In genomic region chr1:183163311-183163710, GRCh38 we compare ENCODE assay signal across 14 cellular contexts. TPM values are rescaled to one million over a fixed set of nuclear protein-coding genes. Genes with fewer than 3 reads are reported as not detected.
DNase-seq lines count a peak whose midpoint lies in the region; ATAC-seq, FAIRE-seq and TF ChIP-seq lines count a peak whose summit lies in the region.
"Had no signal": no experiment of that assay in that cellular context is flagged by ENCODE, and none has a peak within 500 bp of the region (broad histone marks: within the 10 kb centered on the region; RNA-seq: fewer than 3 reads in every experiment).

No MANE protein-coding gene starts in this region.

- H2AFZ ChIP-seq in K562 (ENCODE audit: low read depth, low read length): no peak overlapping the region

- CTCF ChIA-PET in K562 (lab: Yijun Ruan, JAX; ENCODE audit: low intra/inter-chr PET ratio): no interaction called here

- no peaks in the 10 kb centered on the region for H4K20me1 ChIP-seq in K562 (replicated peaks; ENCODE audit: control insufficient read depth, insufficient read depth, low read length)

- DNase-seq in DMS153 treated with DMSO at 0.1 percent for 48 hours (lab: John Stamatoyannopoulos, UW; ENCODE audit: unreplicated experiment) (peak; percentile 40), M059J (ENCODE audit: low read depth) (peak; percentile 99), K562 (ENCODE audit: extremely low read depth in 1 of 4, low spot score in 3 of 4) (no peak), kidney glomerular epithelial cell (lab: John Stamatoyannopoulos, UW) (peak; percentile 73), chondrocyte (ENCODE audit: low spot score) (no peak), NCI-H1105 treated with DMSO at 0.1 percent for 48 hours (lab: John Stamatoyannopoulos, UW) (no peak)
- no peak for DNase-seq in effector memory CD8-positive, alpha-beta T cell
- DNase-seq: Caco-2, NCI-H2029, Peyer's patch had no signal

- POLR2A ChIA-PET in K562 (lab: Yijun Ruan, JAX): interaction anchor here (1.1 kb wide), 1 partner anchor 11 kb away, joined by 3 read pairs; no protein-coding TSS in a partner anchor

- intact Hi-C loops in K562 (cut with micrococcal nuclease): no loop called here

- no peak for FAIRE-seq in K562 (lab: Jason Lieb, UNC)
- FAIRE-seq: GM18507 had no signal

- no peak for TF ChIP-seq RAD21 in K562 (CRISPR knock-in tag; conservative IDR thresholded peaks at IDR 0.05 in 1 of 2, IDR thresholded peaks at IDR 0.05 in 1 of 2)

- TF ChIP-seq EP300 in K562 (IDR thresholded peaks at IDR 0.05; ENCODE audit: low read length): no peak

- no peak for TF ChIP-seq CTCF in K562 (IDR thresholded peaks at IDR 0.05 in 2 of 3, conservative IDR thresholded peaks at IDR 0.05 in 1 of 3; ENCODE audit: insufficient read depth in 2 of 3, low read depth in 1 of 3, low read length in 3 of 3)
- no peak for TF ChIP-seq CTCF in chondrocyte (IDR thresholded peaks at IDR 0.05)

- no peak overlapping the region for H3K4me3 Mint-ChIP-seq in chondrocyte (ENCODE audit: unreplicated experiment)
- no peak overlapping the region for H3K4me3 Mint-ChIP-seq in effector memory CD8-positive, alpha-beta T cell
- H3K4me3 Mint-ChIP-seq: WTC11 had no signal

- ATAC-seq in K562 (no peak), HG03378 (IDR thresholded peaks at IDR 0.05; ENCODE audit: unreplicated experiment) (no peak)
- no peak for ATAC-seq in effector memory CD8-positive, alpha-beta T cell (replicated peaks)
- ATAC-seq: WTC11 had no signal

- peaks cover 0 to 7% of the 10 kb centered on the region in 2 experiments; a peak in 2 of 5 replicates for H3K4me1 ChIP-seq in K562 (replicated peaks in 1 of 2; ENCODE audit: control insufficient read depth in 2 of 2, insufficient read depth in 2 of 2, low read length in 2 of 2)
- H3K4me1 ChIP-seq: Peyer's patch, tibial nerve had no signal

- no peaks in the 10 kb centered on the region for H3K9me3 ChIP-seq in K562 (replicated peaks; ENCODE audit: control insufficient read depth, insufficient read depth, low read depth, low read length)
- H3K9me3 ChIP-seq: Caco-2, Peyer's patch, tibial nerve had no signal

- no peaks in the 10 kb centered on the region for H3K36me3 Mint-ChIP-seq in chondrocyte (ENCODE audit: low read depth)
- peaks cover 3% of the 10 kb centered on the region for H3K36me3 Mint-ChIP-seq in effector memory CD8-positive, alpha-beta T cell (ENCODE audit: insufficient read depth)
- H3K36me3 Mint-ChIP-seq: WTC11 had no signal

- H3K36me3 ChIP-seq in K562 (ENCODE audit: control insufficient read depth, insufficient read depth, low read length): no peaks in the 10 kb centered on the region
- H3K36me3 ChIP-seq: Peyer's patch, tibial nerve had no signal

- H3K27ac ChIP-seq in K562 (ENCODE audit: extremely low read depth, low read depth, low read length): no peak overlapping the region
- H3K27ac ChIP-seq: Peyer's patch, tibial nerve had no signal

- no TSS peak for BruUV-seq in K562 (replicated peaks; lab: Mats Ljungman, UMichigan)

- H3K79me2 ChIP-seq in K562 (ENCODE audit: control insufficient read depth, insufficient read depth, low read length): no peaks in the 10 kb centered on the region

- in situ Hi-C loops in K562 (cut with MboI): no loop called here

- no peak overlapping the region for H3K4me3 ChIP-seq in K562
- H3K4me3 ChIP-seq: Peyer's patch, tibial nerve had no signal

- H3K27me3 Mint-ChIP-seq in chondrocyte (ENCODE audit: low read depth): no peaks in the 10 kb centered on the region
- no peaks in the 10 kb centered on the region for H3K27me3 Mint-ChIP-seq in effector memory CD8-positive, alpha-beta T cell

- WGBS in K562 (ENCODE audit: insufficient coverage, low coverage, missing lambda C conversion rate): 4% methylated on average over 3 of the region's 3 CpGs

- TF ChIP-seq POLR2A in K562 (conservative IDR thresholded peaks at IDR 0.05): no peak

- H3K27me3 ChIP-seq in K562 (ENCODE audit: control insufficient read depth in 2 of 2, insufficient read depth in 2 of 2, low read length in 2 of 2): peaks cover 3 to 11% of the 10 kb centered on the region in 2 experiments; a peak in 4 of 5 replicates
- H3K27me3 ChIP-seq: Peyer's patch, tibial nerve had no signal

- H3K4me1 Mint-ChIP-seq in chondrocyte (ENCODE audit: low read depth): peaks cover 12% of the 10 kb centered on the region
- no peaks in the 10 kb centered on the region for H3K4me1 Mint-ChIP-seq in effector memory CD8-positive, alpha-beta T cell (ENCODE audit: low read depth in 2 of 2)

- H3K27ac Mint-ChIP-seq in chondrocyte (ENCODE audit: unreplicated experiment): no peak overlapping the region
- no peak overlapping the region for H3K27ac Mint-ChIP-seq in effector memory CD8-positive, alpha-beta T cell
- H3K27ac Mint-ChIP-seq: WTC11 had no signal

- H3K9me3 Mint-ChIP-seq in chondrocyte (ENCODE audit: low read depth): no peaks in the 10 kb centered on the region
- H3K9me3 Mint-ChIP-seq in effector memory CD8-positive, alpha-beta T cell: no peaks in the 10 kb centered on the region
- H3K9me3 Mint-ChIP-seq: WTC11 had no signal

- H3K9ac ChIP-seq in K562 (ENCODE audit: insufficient read depth in 1 of 2, low read depth in 2 of 2, low read length in 2 of 2): no peak overlapping the region

- H3K4me2 ChIP-seq in K562 (ENCODE audit: insufficient read depth, low read length): no peak overlapping the region

- no peaks in the 10 kb centered on the region for H3K9me1 ChIP-seq in K562 (ENCODE audit: control insufficient read depth, insufficient read depth, low read length)

TF ChIP-seq in K562, 482 proteins besides CTCF, POLR2A, EP300 and RAD21:
- TF ChIP-seq ZNF274 (IDR thresholded peaks at IDR 0.05; ENCODE audit: borderline replicate concordance, low read depth, low read length) (no peak), FOSL1 (tag; conservative IDR thresholded peaks at IDR 0.05) (0 out of 2 replicates have a peak, but pooled peaks have one; percentile 28)
TF ChIP-seq in K562: peak in this region for 1.

RNA-seq across cellular contexts. Expression of gene LAMC2, which starts 22.8 kb away (rescaled TPM):
- 3.3 and 3.4 TPM in 2 replicates for total RNA-seq in M059J (2014; rRNA removed; shearing (Covaris generic))
- total RNA-seq in K562 (2011; cell fraction: chromatin; rRNA removed; ENCODE audit: low replicate concordance): 0.12 TPM in 1 of 2 replicates, not detected in the other
- 0.13 TPM in 1 of 2 replicates, not detected in the other for total RNA-seq in K562 (2011; cell fraction: nucleolus; rRNA removed)
- not detected in 2 replicates for total RNA-seq in K562 (2011; cell fraction: nucleoplasm; rRNA removed)
- total RNA-seq in K562 (2014; rRNA removed): not detected in 2 replicates
- not detected in 2 replicates for total RNA-seq in K562 (2014; rRNA removed; fragmentation: Illumina TruSeq; extraction: Trizol)
- not detected in 2 replicates for total RNA-seq in K562 (2015; rRNA removed; fragmentation: Illumina TruSeq; extraction: Trizol)
- 0.02 and 0.04 TPM in 2 replicates for total RNA-seq in K562 (2021)
- 0.03 TPM in 1 of 2 replicates, not detected in the other for polyA plus RNA-seq in K562 (2011; rRNA removed)
- polyA plus RNA-seq in K562 (2011; cell fraction: cytosol; rRNA removed): not detected in 2 replicates
- not detected in 2 replicates for polyA plus RNA-seq in K562 (2011; cell fraction: nucleus; rRNA removed)
- not detected in 2 replicates for polyA plus RNA-seq in K562 (2012)
- not detected in 2 replicates for polyA plus RNA-seq in K562 (2014; fragmentation: Illumina TruSeq; extraction: Trizol)
- not detected for polyA plus RNA-seq in K562 (2014; fragmentation: Nextera tagmentation; extraction: Ambion mirVana)
- not detected in 2 replicates for polyA plus RNA-seq in K562 (2014; rRNA removed)
- not detected in 2 replicates for polyA minus RNA-seq in K562 (2011; rRNA and poly(A)+ RNA removed)
- polyA minus RNA-seq in K562 (2011; cell fraction: cytosol; rRNA and poly(A)+ RNA removed): 0.36 TPM in 1 of 2 replicates, not detected in the other
- polyA minus RNA-seq in K562 (2011; cell fraction: nucleus; rRNA and poly(A)+ RNA removed): not detected in 2 replicates
- total RNA-seq in chondrocyte: 13.8 to 20.1 TPM (median 14.5 TPM) in 3 replicates

Comparison
In these comparisons a context has a peak if more than half of its experiments do, and no peak if none do; other contexts are left out.
1. DNase-seq: peak in DMS153 treated with DMSO at 0.1 percent for 48 hours (single experiment), M059J (single experiment) and kidney glomerular epithelial cell (single experiment); none in K562 (0 of 4), chondrocyte (single experiment), effector memory CD8-positive, alpha-beta T cell (0 of 3) and NCI-H1105 treated with DMSO at 0.1 percent for 48 hours (single experiment).